23 cellular contexts compared by ENCODE assay signal in the genomic region with DNA sequence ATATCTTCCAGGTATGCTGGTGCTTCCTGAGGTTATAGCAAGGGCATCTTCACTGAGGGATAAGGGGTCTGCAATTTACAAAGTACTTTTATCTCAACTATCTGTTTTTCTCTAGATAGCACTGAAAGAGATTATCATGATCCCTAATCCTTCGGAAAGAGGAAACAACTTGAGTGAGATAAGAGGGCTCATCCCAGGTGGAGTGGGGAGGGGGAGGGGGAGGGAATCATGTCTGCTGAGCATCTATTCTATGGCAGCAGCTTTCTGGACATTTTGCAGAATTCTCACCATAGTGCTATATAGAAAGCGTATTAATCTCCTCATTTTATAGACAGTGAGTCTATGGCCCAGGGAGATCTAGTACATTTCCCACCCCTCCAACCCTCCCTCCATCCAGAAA. TPM values are rescaled to one million over a fixed set of nuclear protein-coding genes. Genes with fewer than 3 reads are reported as not detected.
"Had no signal": no experiment of that assay in that cellular context is flagged by ENCODE, and none has a peak within 500 bp of the region (broad histone marks: within the 10 kb centered on the region; RNA-seq: fewer than 3 reads in every experiment).

No MANE protein-coding gene starts in this region.

- H3K36me3 Mint-ChIP-seq: activated naive CD4-positive, alpha-beta T cell treated with anti-CD3 and anti-CD28 coated beads, Interleukin-2, amount 50 U/mL, for 72 hours had no signal

- DNase-seq: activated CD4-positive, alpha-beta T cell treated with anti-CD3 and anti-CD28 coated beads for 4 hours; activated CD4-positive, alpha-beta T cell treated with anti-CD3 and anti-CD28 coated beads, Interleukin-2, amount 50 U/mL, for 4 hours; activated naive CD4-positive, alpha-beta T cell; activated T-cell treated with anti-CD3 and anti-CD28 coated beads for 4 hours; activated T-cell treated with anti-CD3 and anti-CD28 coated beads, Interleukin-2, amount 50 U/mL, for 72 hours; esophagus squamous epithelium; foreskin melanocyte; heart right ventricle; left ventricle myocardium inferior; ovary; stimulated activated CD4-positive, alpha-beta T cell treated with anti-CD3 and anti-CD28 coated beads, Interleukin-12 subunit alpha, Interleukin-12 subunit beta, amount 100 ng/mL, for 4 hours; stimulated activated CD4-positive, alpha-beta T cell treated with anti-CD3 and anti-CD28 coated beads, Interleukin-4, amount 100 ng/mL, for 1 hour; upper lobe of left lung had no signal

- H3K9me3 ChIP-seq: esophagus squamous epithelium, heart right ventricle, left ventricle myocardium inferior, ovary, prostate gland, upper lobe of left lung had no signal

- H3K27me3 Mint-ChIP-seq: central memory CD8-positive, alpha-beta T cell; stimulated activated naive CD8-positive, alpha-beta T cell treated with anti-CD3 and anti-CD28 coated beads, Interleukin-15, Interleukin-2, amounts not matched to agents 100 ng/mL and 50 ng/mL, for 24 hours had no signal

- H3K4me3 Mint-ChIP-seq: activated T-cell treated with anti-CD3 and anti-CD28 coated beads, Interleukin-2, amount 50 U/mL, for 72 hours; central memory CD8-positive, alpha-beta T cell; dendritic cell treated with granulocyte-macrophage colony-stimulating factor and Interleukin-4, amounts not matched to agents 40 ng/mL and 50 ng/mL, for 4 days; stimulated activated naive CD8-positive, alpha-beta T cell treated with anti-CD3 and anti-CD28 coated beads, Interleukin-15, Interleukin-2, amounts not matched to agents 100 ng/mL and 50 ng/mL, for 24 hours; T-helper 2 cell treated with Interferon-gamma antibody and Interleukin-4, amounts not matched to agents 5 μg/mL and 100 μg/mL, for 36 hours had no signal

- H3K36me3 ChIP-seq: esophagus squamous epithelium, heart right ventricle, left ventricle myocardium inferior, ovary, prostate gland, upper lobe of left lung had no signal

- H3K4me3 ChIP-seq: esophagus squamous epithelium, heart right ventricle, left ventricle myocardium inferior, lung, ovary, prostate gland, skin epidermis, upper lobe of left lung had no signal

- H3K4me1 ChIP-seq: left ventricle myocardium inferior had no signal

- H3K27ac Mint-ChIP-seq: activated naive CD4-positive, alpha-beta T cell treated with anti-CD3 and anti-CD28 coated beads, Interleukin-2, amount 50 U/mL, for 72 hours; stimulated activated naive CD8-positive, alpha-beta T cell treated with anti-CD3 and anti-CD28 coated beads, Interleukin-15, Interleukin-2, amounts not matched to agents 100 ng/mL and 50 ng/mL, for 24 hours; T-helper 2 cell treated with Interferon-gamma antibody and Interleukin-4, amounts not matched to agents 5 μg/mL and 100 μg/mL, for 36 hours had no signal

- H3K27ac ChIP-seq: esophagus squamous epithelium, heart right ventricle, left ventricle myocardium inferior, ovary, prostate gland, skin epidermis, upper lobe of left lung had no signal

- H3K27me3 ChIP-seq: esophagus squamous epithelium, ovary, upper lobe of left lung had no signal

- H3K9me3 Mint-ChIP-seq: central memory CD8-positive, alpha-beta T cell; dendritic cell treated with granulocyte-macrophage colony-stimulating factor and Interleukin-4, amounts not matched to agents 40 ng/mL and 50 ng/mL, for 4 days; stimulated activated naive CD8-positive, alpha-beta T cell treated with anti-CD3 and anti-CD28 coated beads, Interleukin-15, Interleukin-2, amounts not matched to agents 100 ng/mL and 50 ng/mL, for 24 hours; T-helper 2 cell treated with Interferon-gamma antibody and Interleukin-4, amounts not matched to agents 5 μg/mL and 100 μg/mL, for 36 hours had no signal

- FAIRE-seq: bronchial epithelial cell had no signal

- ATAC-seq: activated naive CD4-positive, alpha-beta T cell treated with anti-CD3 and anti-CD28 coated beads, Interleukin-2, amount 50 U/mL, for 72 hours; activated T-cell treated with anti-CD3 and anti-CD28 coated beads, Interleukin-2, amount 50 U/mL, for 72 hours; heart right ventricle had no signal

RNA-seq across cellular contexts. Expression of gene TNFSF15, which starts 5.9 kb away (rescaled TPM):
- total RNA-seq: bronchial epithelial cell had no signal
- polyA plus RNA-seq: neural cell had no signal
